ENCODE assay signal across 8 cellular contexts in the genomic region with DNA sequence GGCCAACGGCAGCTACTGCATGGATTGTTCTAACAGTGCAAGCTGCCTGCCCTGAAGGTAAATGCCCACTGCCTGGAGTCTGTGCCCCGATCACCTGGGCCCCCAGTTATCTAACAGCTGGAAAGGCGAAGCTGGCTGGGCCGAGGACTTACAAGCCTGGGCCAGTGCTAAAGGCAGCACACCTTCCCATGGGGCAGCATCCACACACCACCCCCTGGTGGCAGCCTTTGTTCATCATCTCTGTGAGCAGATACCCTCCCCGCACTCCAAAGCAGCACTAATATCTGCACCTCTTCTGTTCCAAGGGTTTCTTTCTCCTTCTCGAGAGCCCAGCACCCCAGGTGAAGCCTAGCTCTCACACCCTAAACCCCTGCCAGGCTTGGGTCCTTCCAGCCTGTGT. TPM values are rescaled to one million over a fixed set of nuclear protein-coding genes. Genes with fewer than 3 reads are reported as not detected.
DNase-seq lines count a peak whose midpoint lies in the region; ATAC-seq and TF ChIP-seq lines count a peak whose summit lies in the region.
"Had no signal": no experiment of that assay in that cellular context is flagged by ENCODE, and none has a peak within 500 bp of the region (broad histone marks: within the 10 kb centered on the region; RNA-seq: fewer than 3 reads in every experiment).

No MANE protein-coding gene starts in this region.

- no peaks in the 10 kb centered on the region for H3K79me2 ChIP-seq in smooth muscle cell (ENCODE audit: low read depth)

- TF ChIP-seq CTCF in WERI-Rb-1 (IDR thresholded peaks at IDR 0.05; ENCODE audit: low read depth, low read length) (peak; percentile 91), fibroblast of villous mesenchyme (IDR thresholded peaks at IDR 0.05; ENCODE audit: insufficient read depth, low read depth, low read length) (peak; percentile 36), smooth muscle cell (IDR thresholded peaks at IDR 0.05; ENCODE audit: borderline replicate concordance, insufficient read depth, poor library complexity, severe bottlenecking) (peak; percentile 41)

- DNase-seq in GM03348 (ENCODE audit: low spot score), result peak; percentile 59
- DNase-seq in M059J (ENCODE audit: low read depth), result peak; percentile 30
- peak; percentile 81 for DNase-seq in WERI-Rb-1
- peak; percentile 10 for DNase-seq in fibroblast of villous mesenchyme (ENCODE audit: low read depth)
- DNase-seq in smooth muscle cell (lab: John Stamatoyannopoulos, UW; ENCODE audit: unreplicated experiment), result no peak
- no peak for DNase-seq in NCI-H526 treated with DMSO at 0.1 percent for 48 hours (lab: John Stamatoyannopoulos, UW)

- H3K9ac ChIP-seq in smooth muscle cell (ENCODE audit: low read depth), result no peak overlapping the region

- no peak overlapping the region for H2AFZ ChIP-seq in smooth muscle cell (ENCODE audit: low read depth)

- peak; percentile 50 for ATAC-seq in GM21528 (IDR thresholded peaks at IDR 0.05; ENCODE audit: low FRiP score, unreplicated experiment)

- no peaks in the 10 kb centered on the region for H3K4me1 ChIP-seq in smooth muscle cell (ENCODE audit: low read depth)

- no peaks in the 10 kb centered on the region for H3K9me3 ChIP-seq in WERI-Rb-1 (ENCODE audit: severe bottlenecking)
- no peaks in the 10 kb centered on the region for H3K9me3 ChIP-seq in smooth muscle cell (replicated peaks; ENCODE audit: low read depth)
- H3K9me3 ChIP-seq: neutrophil had no signal

- H3K4me3 ChIP-seq in WERI-Rb-1 (ENCODE audit: low read depth, low read length), result no peak overlapping the region
- H3K4me3 ChIP-seq in fibroblast of villous mesenchyme (ENCODE audit: low read depth, low read length), result no peak overlapping the region
- H3K4me3 ChIP-seq in smooth muscle cell, result no peak overlapping the region

- H3K27ac ChIP-seq in WERI-Rb-1, result no peak overlapping the region
- no peak overlapping the region for H3K27ac ChIP-seq in smooth muscle cell (ENCODE audit: low read depth)
- H3K27ac ChIP-seq: neutrophil had no signal

- H3K36me3 ChIP-seq in WERI-Rb-1 (no peaks in the 10 kb centered on the region; the same call in 1 of the 2 replicates), smooth muscle cell (ENCODE audit: low read depth) (no peaks in the 10 kb centered on the region)
- H3K36me3 ChIP-seq: neutrophil had no signal

- H3K27me3 ChIP-seq in WERI-Rb-1 (ENCODE audit: insufficient read depth, low read depth, severe bottlenecking), result no peaks in the 10 kb centered on the region
- no peaks in the 10 kb centered on the region for H3K27me3 ChIP-seq in smooth muscle cell (ENCODE audit: low read depth)
- H3K27me3 ChIP-seq: neutrophil had no signal

- H4K20me1 ChIP-seq in smooth muscle cell (ENCODE audit: low read depth), result no peaks in the 10 kb centered on the region

- WGBS in smooth muscle cell (ENCODE audit: low lambda C conversion rate), result 71% methylated on average over 6 of the region's 6 CpGs

- no peaks in the 10 kb centered on the region for H3F3A ChIP-seq in smooth muscle cell (ENCODE audit: low read depth)

- H3K4me2 ChIP-seq in smooth muscle cell, result no peak overlapping the region

RNA-seq across cellular contexts. Expression of gene SLC2A9, which starts 7.6 kb away (rescaled TPM):
- total RNA-seq in M059J (2014; rRNA removed; shearing (Covaris generic)), result 0.25 TPM in 1 of 2 replicates, not detected in the other
- total RNA-seq in fibroblast of villous mesenchyme (0.43 and 0.97 TPM in 2 replicates), smooth muscle cell (2.2 and 3.5 TPM in 2 replicates)
- 1.3 and 3.2 TPM in 2 replicates for polyA plus RNA-seq in smooth muscle cell

Comparison
In these comparisons a context has a peak if more than half of its experiments do, and no peak if none do; other contexts are left out.
1. DNase-seq: peak in GM03348 (single experiment), M059J (single experiment), WERI-Rb-1 (single experiment) and fibroblast of villous mesenchyme (single experiment); none in smooth muscle cell (single experiment) and NCI-H526 treated with DMSO at 0.1 percent for 48 hours (single experiment).
2. CTCF ChIP-seq: peak in every context shown above with its lines; median percentile 91 in WERI-Rb-1; 41 in smooth muscle cell; 36 in fibroblast of villous mesenchyme.